ENCODE assay signal across 15 cellular contexts in genomic region chr2:172452845-172453244, GRCh38.
"Had no signal": no experiment of that assay in that cellular context is flagged by ENCODE, and none has a peak within 500 bp of the region (broad histone marks: within the 10 kb centered on the region; RNA-seq: fewer than 3 reads in every experiment).

No MANE protein-coding gene starts in this region.

- H3K4me3 ChIP-seq: coronary artery, thyroid gland had no signal

- H3K9me3 ChIP-seq: thyroid gland had no signal

- H3K27me3 Mint-ChIP-seq: central memory CD8-positive, alpha-beta T cell had no signal

- DNase-seq: activated CD4-positive, alpha-beta T cell treated with anti-CD3 and anti-CD28 coated beads, Interleukin-2, amount 50 U/mL, for 4 hours; activated CD4-positive, CD25-positive, alpha-beta regulatory T cell treated with anti-CD3 and anti-CD28 coated beads, Interleukin-2, amount 50 U/mL, for 72 hours; activated naive CD4-positive, alpha-beta T cell treated with anti-CD3 and anti-CD28 coated beads for 36 hours; amniotic stem cell; effector CD4-positive, alpha-beta T cell; foreskin fibroblast; hypothalamus; mesendoderm; nephron progenitor cell; stimulated activated CD4-positive, alpha-beta T cell treated with anti-CD3 and anti-CD28 coated beads, Interleukin-2, amount 100 ng/mL, for 48 hours; stimulated activated naive B cell treated with anti-CD40 and anti-IgM and Interleukin-4, amounts not matched to agents 10 μg/mL and 1 μg/mL and 100 μg/mL, for 72 hours; thyroid gland had no signal

- H3K27ac ChIP-seq: coronary artery, thyroid gland had no signal

- H3K36me3 ChIP-seq: thyroid gland had no signal

- H3K4me1 Mint-ChIP-seq: stimulated activated naive B cell treated with anti-CD40 and anti-IgM and Interleukin-4, amounts not matched to agents 10 μg/mL and 1 μg/mL and 100 μg/mL, for 72 hours had no signal

- H3K36me3 Mint-ChIP-seq: stimulated activated naive B cell treated with anti-CD40 and anti-IgM and Interleukin-4, amounts not matched to agents 10 μg/mL and 1 μg/mL and 100 μg/mL, for 72 hours had no signal

- ATAC-seq: stimulated activated naive B cell treated with anti-CD40 and anti-IgM and Interleukin-4, amounts not matched to agents 10 μg/mL and 1 μg/mL and 100 μg/mL, for 72 hours had no signal

- H3K27me3 ChIP-seq: thyroid gland had no signal

- H3K4me3 Mint-ChIP-seq: activated naive CD4-positive, alpha-beta T cell treated with anti-CD3 and anti-CD28 coated beads for 36 hours; central memory CD8-positive, alpha-beta T cell; nephron progenitor cell; stimulated activated naive B cell treated with anti-CD40 and anti-IgM and Interleukin-4, amounts not matched to agents 10 μg/mL and 1 μg/mL and 100 μg/mL, for 72 hours had no signal

- H3K9me3 Mint-ChIP-seq: activated naive CD4-positive, alpha-beta T cell treated with anti-CD3 and anti-CD28 coated beads for 36 hours; activated T-helper 2 cell treated with anti-CD3 and anti-CD28 coated beads, Interferon-gamma antibody, Interleukin-2, Interleukin-4, amounts not matched to agents 10 μg/mL and 5 μg/mL and 100 μg/mL, durations not matched to agents 14 hours and 24 hours and 36 hours; central memory CD8-positive, alpha-beta T cell; nephron progenitor cell; stimulated activated naive B cell treated with anti-CD40 and anti-IgM and Interleukin-4, amounts not matched to agents 10 μg/mL and 1 μg/mL and 100 μg/mL, for 72 hours had no signal

- H3K27ac Mint-ChIP-seq: activated naive CD4-positive, alpha-beta T cell treated with anti-CD3 and anti-CD28 coated beads for 36 hours; activated T-helper 2 cell treated with anti-CD3 and anti-CD28 coated beads, Interferon-gamma antibody, Interleukin-2, Interleukin-4, amounts not matched to agents 10 μg/mL and 5 μg/mL and 100 μg/mL, durations not matched to agents 14 hours and 24 hours and 36 hours; nephron progenitor cell; stimulated activated naive B cell treated with anti-CD40 and anti-IgM and Interleukin-4, amounts not matched to agents 10 μg/mL and 1 μg/mL and 100 μg/mL, for 72 hours had no signal
